ENCODE assay signal across 1 cellular context in genomic region chr1:42333662-42334239, GRCh38.
TF ChIP-seq lines count a peak whose summit lies in the region.

No MANE protein-coding gene starts in this region.

TF ChIP-seq in GM23338, 12 proteins besides CTCF, POLR2A, EP300 and RAD21 (continued from another document):
- TF ChIP-seq ZNF462 (CRISPR knock-in tag; IDR thresholded peaks at IDR 0.05) (no peak), POLR2AphosphoS5 (IDR thresholded peaks at IDR 0.05; ENCODE audit: low read depth) (no peak)
